In genomic region chr4:55948726-55949479, GRCh38 we compare ENCODE assay signal across 8 cellular contexts. TPM values are rescaled to one million over a fixed set of nuclear protein-coding genes. Genes with fewer than 3 reads are reported as not detected.
A peak's percentile ranks its signal among the peaks of the same experiment; 100 is the strongest.
DNase-seq lines count a peak whose midpoint lies in the region; ATAC-seq and TF ChIP-seq lines count a peak whose summit lies in the region.

A gene with protein sequence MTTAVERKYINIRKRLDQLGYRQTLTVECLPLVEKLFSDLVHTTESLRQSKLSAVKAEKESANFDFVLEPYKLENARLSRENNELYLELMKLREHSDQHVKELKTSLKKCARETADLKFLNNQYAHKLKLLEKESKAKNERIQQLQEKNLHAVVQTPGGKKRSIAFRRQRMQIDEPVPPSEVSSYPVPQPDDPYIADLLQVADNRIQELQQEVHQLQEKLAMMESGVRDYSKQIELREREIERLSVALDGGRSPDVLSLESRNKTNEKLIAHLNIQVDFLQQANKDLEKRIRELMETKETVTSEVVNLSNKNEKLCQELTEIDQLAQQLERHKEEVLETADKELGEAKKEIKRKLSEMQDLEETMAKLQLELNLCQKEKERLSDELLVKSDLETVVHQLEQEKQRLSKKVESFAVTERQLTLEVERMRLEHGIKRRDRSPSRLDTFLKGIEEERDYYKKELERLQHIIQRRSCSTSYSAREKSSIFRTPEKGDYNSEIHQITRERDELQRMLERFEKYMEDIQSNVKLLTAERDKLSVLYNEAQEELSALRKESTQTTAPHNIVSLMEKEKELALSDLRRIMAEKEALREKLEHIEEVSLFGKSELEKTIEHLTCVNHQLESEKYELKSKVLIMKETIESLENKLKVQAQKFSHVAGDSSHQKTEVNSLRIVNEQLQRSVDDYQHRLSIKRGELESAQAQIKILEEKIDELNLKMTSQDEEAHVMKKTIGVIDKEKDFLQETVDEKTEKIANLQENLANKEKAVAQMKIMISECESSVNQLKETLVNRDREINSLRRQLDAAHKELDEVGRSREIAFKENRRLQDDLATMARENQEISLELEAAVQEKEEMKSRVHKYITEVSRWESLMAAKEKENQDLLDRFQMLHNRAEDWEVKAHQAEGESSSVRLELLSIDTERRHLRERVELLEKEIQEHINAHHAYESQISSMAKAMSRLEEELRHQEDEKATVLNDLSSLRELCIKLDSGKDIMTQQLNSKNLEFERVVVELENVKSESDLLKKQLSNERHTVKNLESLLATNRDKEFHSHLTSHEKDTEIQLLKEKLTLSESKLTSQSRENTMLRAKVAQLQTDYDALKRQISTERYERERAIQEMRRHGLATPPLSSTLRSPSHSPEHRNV (plus strand): TSS chr4:55948945. CDS start chr4:55952131, 3,186 bp downstream.

- CTCF ChIA-PET in PC-9 (lab: Charles Lee): interaction anchor here (0.6 to 0.7 kb wide), 2 partner anchors 80 to 221 kb away, joined by 5 to 6 read pairs; no protein-coding TSS in a partner anchor

- no TSS peak for BruUV-seq in PC-9 (replicated peaks; lab: Mats Ljungman, UMichigan)

- ATAC-seq in DND-41 (ENCODE audit: insufficient read depth, low read depth) (peak; percentile 87), GM21737 (IDR thresholded peaks at IDR 0.05; ENCODE audit: unreplicated experiment) (peak; percentile 84)

- H3K9ac ChIP-seq in DND-41 (ENCODE audit: low read depth, low read length): peak within 1 kb of the TSS; percentile 78
- H3K9ac ChIP-seq in mucosa of stomach (ENCODE audit: low read length): peak within 1 kb of the TSS; percentile 67

- TF ChIP-seq POLR2A in erythroblast (IDR thresholded peaks at IDR 0.05; ENCODE audit: low read length): peak; percentile 75

- intact Hi-C loops in PC-9 (cut with micrococcal nuclease; ENCODE audit: unreplicated experiment): loop anchor here (1.0 kb wide), 2 partner anchors 56 to 352 kb away; no protein-coding TSS in a partner anchor

- H2AFZ ChIP-seq in DND-41 (ENCODE audit: low read depth, low read length) (peak within 1 kb of the TSS; percentile 81), PC-9 (peak within 1 kb of the TSS; percentile 76)

- peak; percentile 92 for DNase-seq in DND-41
- DNase-seq in KG1 (lab: John Stamatoyannopoulos, UW): peak; percentile 91
- peak; percentile 73 to 88 for DNase-seq in PC-9
- peak; percentile 92 for DNase-seq in activated T-cell treated with anti-CD3 and anti-CD28 coated beads, Interleukin-2, amount 50 U/mL, for 1 hour
- peak; percentile 96 to 98 for DNase-seq in erythroblast (lab: John Stamatoyannopoulos, UW)
- DNase-seq in stimulated activated CD8-positive, alpha-beta memory T cell treated with anti-CD3 and anti-CD28 coated beads, Interleukin-4, amount 100 ng/mL, for 48 hours: peak; percentile 92

- peaks cover 45% of the 10 kb centered on the region for H3K79me2 ChIP-seq in DND-41 (ENCODE audit: insufficient read depth, low read length)
- H3K79me2 ChIP-seq in PC-9 (ENCODE audit: low read depth): peaks cover 20% of the 10 kb centered on the region

- H3K4me1 ChIP-seq in DND-41 (ENCODE audit: insufficient read depth, low read length): peaks cover 39% of the 10 kb centered on the region
- H3K4me1 ChIP-seq in PC-9 (replicated peaks; ENCODE audit: insufficient read depth): peaks cover 21% of the 10 kb centered on the region
- peaks cover 8% of the 10 kb centered on the region for H3K4me1 ChIP-seq in mucosa of stomach (ENCODE audit: control insufficient read depth, insufficient read depth, low read length)

- peaks cover 17% of the 10 kb centered on the region for H3F3A ChIP-seq in PC-9 (ENCODE audit: insufficient read depth, low read depth)

- H3K9me2 ChIP-seq in PC-9 (ENCODE audit: insufficient read depth): no peaks in the 10 kb centered on the region

- peak within 1 kb of the TSS; percentile 70 for H3K4me2 ChIP-seq in DND-41 (ENCODE audit: insufficient read depth, low read length)
- peak within 1 kb of the TSS; percentile 90 for H3K4me2 ChIP-seq in PC-9

- H3K27me3 ChIP-seq in DND-41 (ENCODE audit: insufficient read depth, low read length, poor library complexity): no peaks in the 10 kb centered on the region
- H3K27me3 ChIP-seq in PC-9 (ENCODE audit: insufficient read depth, low read depth): no peaks in the 10 kb centered on the region
- no peaks in the 10 kb centered on the region for H3K27me3 ChIP-seq in mucosa of stomach (ENCODE audit: control insufficient read depth, insufficient read depth, low read length)

- H3K36me3 ChIP-seq in DND-41 (ENCODE audit: insufficient read depth, low read length): peaks cover 18% of the 10 kb centered on the region
- no peaks in the 10 kb centered on the region for H3K36me3 ChIP-seq in PC-9 (ENCODE audit: low read depth)
- H3K36me3 ChIP-seq in mucosa of stomach (ENCODE audit: control insufficient read depth, insufficient read depth, low read length): no peaks in the 10 kb centered on the region

- H3K27ac ChIP-seq in DND-41 (ENCODE audit: low read length) (peak within 1 kb of the TSS; percentile 87), PC-9 (peak within 1 kb of the TSS; percentile 94)

- H3K9me3 ChIP-seq in DND-41 (ENCODE audit: insufficient read depth, low read length, severe bottlenecking) (no peaks in the 10 kb centered on the region), PC-9 (ENCODE audit: insufficient read depth, low read depth) (no peaks in the 10 kb centered on the region), mucosa of stomach (ENCODE audit: control insufficient read depth, low read length) (no peaks in the 10 kb centered on the region)

- POLR2A ChIA-PET in PC-9 (lab: Charles Lee; ENCODE audit: unreplicated experiment): interaction anchor here (0.6 kb wide), 3 partner anchors 34 to 970 kb away, joined by 4 to 8 read pairs (median 5); no protein-coding TSS in a partner anchor

- H4K20me1 ChIP-seq in DND-41 (ENCODE audit: insufficient read depth, low read length): no peaks in the 10 kb centered on the region
- no peaks in the 10 kb centered on the region for H4K20me1 ChIP-seq in PC-9 (ENCODE audit: insufficient read depth)

- peak; percentile 90 for TF ChIP-seq CTCF in DND-41 (IDR thresholded peaks at IDR 0.05; ENCODE audit: borderline replicate concordance, extremely low read depth, low read length, poor library complexity, severe bottlenecking)
- TF ChIP-seq CTCF in PC-9 (conservative IDR thresholded peaks at IDR 0.05): peak; percentile 76

- H3K4me3 ChIP-seq in DND-41 (ENCODE audit: low read depth in 1 of 2, low read length in 2 of 2) (peak within 1 kb of the TSS; percentile 49 to 81), PC-9 (peak within 1 kb of the TSS; percentile 77), mucosa of stomach (ENCODE audit: low read length) (peak within 1 kb of the TSS; percentile 48)

RNA-seq across cellular contexts. Expression of the gene that starts here (rescaled TPM):
- 7.3 and 8.8 TPM in 2 replicates for total RNA-seq in PC-9 (2021)

Comparison
In these comparisons a context has a peak if more than half of its experiments do, and no peak if none do; other contexts are left out.
1. Peak in every context shown above with its lines: DNase-seq, ATAC-seq, H3K4me3 ChIP-seq and H3K27ac ChIP-seq.